In genomic region chr12:124321040-124321481, GRCh38 we compare ENCODE assay signal across 8 cellular contexts. TPM values are rescaled to one million over a fixed set of nuclear protein-coding genes. Genes with fewer than 3 reads are reported as not detected.
DNase-seq lines count a peak whose midpoint lies in the region; ATAC-seq and TF ChIP-seq lines count a peak whose summit lies in the region.

No MANE protein-coding gene starts in this region.

- no peaks in the 10 kb centered on the region for H3K27me3 Mint-ChIP-seq in activated naive CD8-positive, alpha-beta T cell treated with anti-CD3 and anti-CD28 coated beads, Interleukin-2, amount 10 ng/mL, durations not matched to agents 7 days and 5 days

- no peaks in the 10 kb centered on the region for H3K4me1 Mint-ChIP-seq in activated naive CD8-positive, alpha-beta T cell treated with anti-CD3 and anti-CD28 coated beads, Interleukin-2, amount 10 ng/mL, durations not matched to agents 7 days and 5 days

- POLR2A ChIA-PET in activated naive CD8-positive, alpha-beta T cell treated with anti-CD3 and anti-CD28 coated beads, Interleukin-2, amount 10 ng/mL, durations not matched to agents 7 days and 5 days (lab: Charles Lee) = no interaction called here

- peak; percentile 51 for DNase-seq in activated gamma-delta T cell treated with Interleukin-2 at 50 U/mL for 16 hours
- DNase-seq in activated gamma-delta T cell (lab: John Stamatoyannopoulos, UW) = no peak
- DNase-seq in activated naive CD8-positive, alpha-beta T cell treated with anti-CD3 and anti-CD28 coated beads, Interleukin-2, amount 10 ng/mL, durations not matched to agents 7 days and 5 days = peak; percentile 84
- DNase-seq in cardiac septum (ENCODE audit: low spot score) = peak; percentile 85
- DNase-seq in renal cortical epithelial cell (ENCODE audit: low read depth) = peak; percentile 16
- DNase-seq in NCI-H2029 treated with DMSO at 0.1 percent for 48 hours (lab: John Stamatoyannopoulos, UW) = no peak

- no peak overlapping the region for H3K4me3 Mint-ChIP-seq in activated naive CD8-positive, alpha-beta T cell treated with anti-CD3 and anti-CD28 coated beads, Interleukin-2, amount 10 ng/mL, durations not matched to agents 7 days and 5 days

- H3K9me3 Mint-ChIP-seq in activated naive CD8-positive, alpha-beta T cell treated with anti-CD3 and anti-CD28 coated beads, Interleukin-2, amount 10 ng/mL, durations not matched to agents 7 days and 5 days = peaks cover 8% of the 10 kb centered on the region

- peak; percentile 68 for ATAC-seq in HG03135 (IDR thresholded peaks at IDR 0.05; ENCODE audit: unreplicated experiment)
- peak; percentile 83 for ATAC-seq in SK-N-SH treated with all-trans-retinoic acid at 6 μM for 48 hours
- peak; percentile 82 for ATAC-seq in activated naive CD8-positive, alpha-beta T cell treated with anti-CD3 and anti-CD28 coated beads, Interleukin-2, amount 10 ng/mL, durations not matched to agents 7 days and 5 days (ENCODE audit: low read depth)

- no peak overlapping the region for H3K27ac Mint-ChIP-seq in activated naive CD8-positive, alpha-beta T cell treated with anti-CD3 and anti-CD28 coated beads, Interleukin-2, amount 10 ng/mL, durations not matched to agents 7 days and 5 days

- intact Hi-C loops in cardiac septum (cut with DNase I) = loop anchor here (2.0 to 5.0 kb wide), 3 partner anchors 266 to 451 kb away; no protein-coding TSS in a partner anchor

- H3K36me3 Mint-ChIP-seq in activated naive CD8-positive, alpha-beta T cell treated with anti-CD3 and anti-CD28 coated beads, Interleukin-2, amount 10 ng/mL, durations not matched to agents 7 days and 5 days = peaks cover 21% of the 10 kb centered on the region

TF ChIP-seq in SK-N-SH treated with all-trans-retinoic acid at 6 μM for 48 hours, 23 proteins besides CTCF, POLR2A, EP300 and RAD21:
- TF ChIP-seq OSR1 (CRISPR knock-in tag; IDR thresholded peaks at IDR 0.05) (no peak), TOX (CRISPR knock-in tag; IDR thresholded peaks at IDR 0.05; ENCODE audit: borderline replicate concordance) (no peak), ZNF70 (CRISPR knock-in tag; IDR thresholded peaks at IDR 0.05) (no peak), POU6F1 (CRISPR knock-in tag; IDR thresholded peaks at IDR 0.05; ENCODE audit: borderline replicate concordance, low read depth) (no peak), GLIS3 (CRISPR knock-in tag; IDR thresholded peaks at IDR 0.05) (no peak)
- TF ChIP-seq, protein P1, sequence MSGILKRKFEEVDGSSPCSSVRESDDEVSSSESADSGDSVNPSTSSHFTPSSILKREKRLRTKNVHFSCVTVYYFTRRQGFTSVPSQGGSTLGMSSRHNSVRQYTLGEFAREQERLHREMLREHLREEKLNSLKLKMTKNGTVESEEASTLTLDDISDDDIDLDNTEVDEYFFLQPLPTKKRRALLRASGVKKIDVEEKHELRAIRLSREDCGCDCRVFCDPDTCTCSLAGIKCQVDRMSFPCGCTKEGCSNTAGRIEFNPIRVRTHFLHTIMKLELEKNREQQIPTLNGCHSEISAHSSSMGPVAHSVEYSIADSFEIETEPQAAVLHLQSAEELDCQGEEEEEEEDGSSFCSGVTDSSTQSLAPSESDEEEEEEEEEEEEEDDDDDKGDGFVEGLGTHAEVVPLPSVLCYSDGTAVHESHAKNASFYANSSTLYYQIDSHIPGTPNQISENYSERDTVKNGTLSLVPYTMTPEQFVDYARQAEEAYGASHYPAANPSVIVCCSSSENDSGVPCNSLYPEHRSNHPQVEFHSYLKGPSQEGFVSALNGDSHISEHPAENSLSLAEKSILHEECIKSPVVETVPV (CRISPR knock-in tag; IDR thresholded peaks at IDR 0.05) = no peak
- TF ChIP-seq, protein P2, sequence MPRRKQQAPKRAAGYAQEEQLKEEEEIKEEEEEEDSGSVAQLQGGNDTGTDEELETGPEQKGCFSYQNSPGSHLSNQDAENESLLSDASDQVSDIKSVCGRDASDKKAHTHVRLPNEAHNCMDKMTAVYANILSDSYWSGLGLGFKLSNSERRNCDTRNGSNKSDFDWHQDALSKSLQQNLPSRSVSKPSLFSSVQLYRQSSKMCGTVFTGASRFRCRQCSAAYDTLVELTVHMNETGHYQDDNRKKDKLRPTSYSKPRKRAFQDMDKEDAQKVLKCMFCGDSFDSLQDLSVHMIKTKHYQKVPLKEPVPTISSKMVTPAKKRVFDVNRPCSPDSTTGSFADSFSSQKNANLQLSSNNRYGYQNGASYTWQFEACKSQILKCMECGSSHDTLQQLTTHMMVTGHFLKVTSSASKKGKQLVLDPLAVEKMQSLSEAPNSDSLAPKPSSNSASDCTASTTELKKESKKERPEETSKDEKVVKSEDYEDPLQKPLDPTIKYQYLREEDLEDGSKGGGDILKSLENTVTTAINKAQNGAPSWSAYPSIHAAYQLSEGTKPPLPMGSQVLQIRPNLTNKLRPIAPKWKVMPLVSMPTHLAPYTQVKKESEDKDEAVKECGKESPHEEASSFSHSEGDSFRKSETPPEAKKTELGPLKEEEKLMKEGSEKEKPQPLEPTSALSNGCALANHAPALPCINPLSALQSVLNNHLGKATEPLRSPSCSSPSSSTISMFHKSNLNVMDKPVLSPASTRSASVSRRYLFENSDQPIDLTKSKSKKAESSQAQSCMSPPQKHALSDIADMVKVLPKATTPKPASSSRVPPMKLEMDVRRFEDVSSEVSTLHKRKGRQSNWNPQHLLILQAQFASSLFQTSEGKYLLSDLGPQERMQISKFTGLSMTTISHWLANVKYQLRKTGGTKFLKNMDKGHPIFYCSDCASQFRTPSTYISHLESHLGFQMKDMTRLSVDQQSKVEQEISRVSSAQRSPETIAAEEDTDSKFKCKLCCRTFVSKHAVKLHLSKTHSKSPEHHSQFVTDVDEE (CRISPR knock-in tag; IDR thresholded peaks at IDR 0.05) = no peak

RNA-seq across cellular contexts. Expression of gene RFLNA, which starts 26.2 kb away (rescaled TPM):
- total RNA-seq in activated naive CD8-positive, alpha-beta T cell treated with anti-CD3 and anti-CD28 coated beads, Interleukin-2, amount 10 ng/mL, durations not matched to agents 7 days and 5 days = not detected
- total RNA-seq in cardiac septum (not detected), renal cortical epithelial cell (19.2 and 56.8 TPM in 2 replicates)

Comparison
In these comparisons a context has a peak if more than half of its experiments do, and no peak if none do; other contexts are left out.
1. DNase-seq: peak in activated gamma-delta T cell treated with Interleukin-2 at 50 U/mL for 16 hours (single experiment), activated naive CD8-positive, alpha-beta T cell treated with anti-CD3 and anti-CD28 coated beads, Interleukin-2, amount 10 ng/mL, durations not matched to agents 7 days and 5 days (single experiment), cardiac septum (single experiment) and renal cortical epithelial cell (single experiment); none in activated gamma-delta T cell (single experiment) and NCI-H2029 treated with DMSO at 0.1 percent for 48 hours (single experiment).
2. RNA of gene RFLNA, which starts 26.2 kb away (total RNA-seq): 19.2 to 56.8 TPM in renal cortical epithelial cell; not detected in activated naive CD8-positive, alpha-beta T cell treated with anti-CD3 and anti-CD28 coated beads, Interleukin-2, amount 10 ng/mL, durations not matched to agents 7 days and 5 days and not detected in cardiac septum (single experiment); every median in the first group is over 10 times any median in the second.
3. Peak in every context shown above with its lines, with median percentiles within 50 percentile points of each other: ATAC-seq.